ENCODE assay signal across 1 cellular context in the genomic region with DNA sequence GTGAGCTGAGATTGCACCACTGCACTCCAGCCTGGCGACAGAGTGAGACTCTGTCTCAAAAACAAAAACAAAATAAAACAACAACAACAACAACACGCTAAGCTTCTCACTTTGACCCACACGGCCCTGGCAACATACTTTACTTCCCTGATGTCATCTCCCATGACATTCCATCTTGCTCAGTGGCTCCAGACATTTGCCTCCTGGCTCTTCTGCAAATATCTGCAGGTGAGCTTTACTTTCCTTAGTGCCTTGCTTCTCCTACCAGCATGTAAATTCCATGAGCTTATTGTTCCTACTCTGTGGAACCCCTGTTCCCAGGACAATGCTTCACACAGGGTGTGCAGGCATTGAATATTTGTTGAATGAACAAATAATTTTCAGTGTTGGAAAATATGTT.
TF ChIP-seq lines count a peak whose summit lies in the region.

No MANE protein-coding gene starts in this region.

TF ChIP-seq in GM23338, 12 proteins besides CTCF, POLR2A, EP300 and RAD21 (continued from another document):
- no peak for TF ChIP-seq CREB1 (CRISPR knock-in tag; IDR thresholded peaks at IDR 0.05; ENCODE audit: low read depth)
- TF ChIP-seq POLR2AphosphoS5 (IDR thresholded peaks at IDR 0.05; ENCODE audit: low read depth) = no peak
- no peak for TF ChIP-seq EZH2 (IDR thresholded peaks at IDR 0.05; ENCODE audit: low read depth, unreplicated experiment)
- TF ChIP-seq ETS1 (IDR thresholded peaks at IDR 0.05) = no peak
- no peak for TF ChIP-seq ZNF114 (CRISPR knock-in tag; IDR thresholded peaks at IDR 0.05)
- TF ChIP-seq ZNF462 (CRISPR knock-in tag; IDR thresholded peaks at IDR 0.05) = no peak
